In the genomic region with DNA sequence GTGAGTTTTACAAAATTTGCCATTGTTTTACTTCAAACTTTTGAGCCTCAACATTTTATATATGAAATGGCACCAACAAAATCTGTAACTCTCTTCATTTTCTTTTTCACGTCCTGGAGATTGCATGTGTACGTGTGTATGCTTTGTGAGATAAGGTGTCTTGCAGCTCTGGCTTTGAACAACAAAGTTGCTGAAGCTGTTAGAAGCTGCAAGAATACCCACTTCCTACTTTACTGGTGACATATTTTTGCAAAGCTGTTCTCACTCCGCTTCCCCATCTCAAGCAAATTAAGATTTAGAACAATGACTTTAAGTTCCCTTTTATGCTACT, we compare ENCODE assay signal across 7 cellular contexts. TPM values are rescaled to one million over a fixed set of nuclear protein-coding genes. Genes with fewer than 3 reads are reported as not detected.
DNase-seq lines count a peak whose midpoint lies in the region; ATAC-seq and TF ChIP-seq lines count a peak whose summit lies in the region.

No MANE protein-coding gene starts in this region.

- peaks cover 0 to 10% (median 2%) of the 10 kb centered on the region in 9 donors for H3K9me3 Mint-ChIP-seq in naive thymus-derived CD8-positive, alpha-beta T cell

- H3K27ac ChIP-seq in OCI-LY7 (ENCODE audit: low read depth, low read length, poor library complexity, severe bottlenecking) = no peak overlapping the region

- peaks cover 3% of the 10 kb centered on the region for H3K4me1 ChIP-seq in OCI-LY7 (ENCODE audit: insufficient read depth, low read length, poor library complexity, severe bottlenecking)

- H3K4me3 Mint-ChIP-seq in naive thymus-derived CD8-positive, alpha-beta T cell = peak overlapping the region; percentile 63 to 87 (median 75)

- TF ChIP-seq CTCF in OCI-LY7 (conservative IDR thresholded peaks at IDR 0.05; ENCODE audit: low read length) = no peak

- no peak overlapping the region for H3K4me3 ChIP-seq in OCI-LY7 (ENCODE audit: low read depth, low read length, poor library complexity, severe bottlenecking)

- ATAC-seq in GM18867 (IDR thresholded peaks at IDR 0.05; ENCODE audit: unreplicated experiment) (peak; percentile 67), HG02852 (IDR thresholded peaks at IDR 0.05; ENCODE audit: unreplicated experiment) (peak; percentile 55)
- ATAC-seq in naive thymus-derived CD8-positive, alpha-beta T cell = peak; percentile 62 to 74

- no peaks in the 10 kb centered on the region for H3K79me2 ChIP-seq in OCI-LY7 (ENCODE audit: insufficient read depth, low read depth, low read length)

- H3K36me3 Mint-ChIP-seq in naive thymus-derived CD8-positive, alpha-beta T cell = peaks cover 14 to 42% (median 34%) of the 10 kb centered on the region in 3 donors

- POLR2A ChIA-PET in OCI-LY7 (lab: Charles Lee) = interaction anchor here (0.9 kb wide), 1 partner anchor 98 kb away, joined by 3 read pairs; no protein-coding TSS in a partner anchor
- POLR2A ChIA-PET in naive thymus-derived CD8-positive, alpha-beta T cell (lab: Charles Lee) = interaction anchor here (0.6 to 10.2 kb wide), 8 partner anchors 12 to 362 kb away, joined by 3 to 446 read pairs (median 36); a partner anchor contains a TSS

- H3K9me2 ChIP-seq in OCI-LY7 (ENCODE audit: insufficient read depth, low read length) = no peaks in the 10 kb centered on the region

- H3K4me1 Mint-ChIP-seq in naive thymus-derived CD8-positive, alpha-beta T cell = peaks cover 50 to 99% (median 97%) of the 10 kb centered on the region in 4 donors

- BruUV-seq in OCI-LY7 (replicated peaks; lab: Mats Ljungman, UMichigan) = no TSS peak

- H3K36me3 ChIP-seq in OCI-LY7 (ENCODE audit: insufficient read depth, low read length) = no peaks in the 10 kb centered on the region

- H2AFZ ChIP-seq in OCI-LY7 (ENCODE audit: low read length) = 0 out of 2 replicates have a peak overlapping the region, but pooled peaks have one; percentile 38

- no peak overlapping the region for H3K4me2 ChIP-seq in OCI-LY7 (ENCODE audit: low read length)

- intact Hi-C loops in OCI-LY7 (cut with micrococcal nuclease; ENCODE audit: unreplicated experiment) = no loop called here

- H3K27me3 Mint-ChIP-seq in naive thymus-derived CD8-positive, alpha-beta T cell = no peaks in the 10 kb centered on the region

- no peaks in the 10 kb centered on the region for H3K9me3 ChIP-seq in OCI-LY7 (ENCODE audit: low read length)

- CTCF ChIA-PET in OCI-LY7 (lab: Charles Lee; ENCODE audit: unreplicated experiment) = no interaction called here

- no peaks in the 10 kb centered on the region for H4K20me1 ChIP-seq in OCI-LY7 (ENCODE audit: insufficient read depth, low read length)

- no peak for DNase-seq in OCI-LY7 (ENCODE audit: low spot score)
- DNase-seq in naive thymus-derived CD8-positive, alpha-beta T cell = peak in 5 of 10 donors; percentile 66 to 85 (median 70)
- no peak for DNase-seq in NCI-H526 treated with DMSO at 0.1 percent for 48 hours (lab: John Stamatoyannopoulos, UW)
- DNase-seq in cortex of kidney (lab: John Stamatoyannopoulos, UW) = no peak
- DNase-seq in NCI-H345 (lab: John Stamatoyannopoulos, UW) = no peak

- H3K27ac Mint-ChIP-seq in naive thymus-derived CD8-positive, alpha-beta T cell = peak overlapping the region; percentile 90 to 98 (median 95)

RNA-seq across cellular contexts. Expression of a gene that starts 41.8 kb away (rescaled TPM):
- total RNA-seq in OCI-LY7 (2014; rRNA removed; shearing (Covaris generic)) = 0.16 TPM in 1 of 2 replicates, not detected in the other
- total RNA-seq in OCI-LY7 (2022) = not detected in 2 replicates
- total RNA-seq in naive thymus-derived CD8-positive, alpha-beta T cell = 100 to 1,000 TPM; 579 to 642 TPM
- 100 to 1,000 TPM; 181 to 431 (median 312) TPM for polyA plus RNA-seq in naive thymus-derived CD8-positive, alpha-beta T cell

Comparison
In these comparisons a context has a peak if more than half of its experiments do, and no peak if none do; other contexts are left out.
1. RNA of a gene that starts 41.8 kb away (total RNA-seq): 579 to 642 TPM in naive thymus-derived CD8-positive, alpha-beta T cell; 0.16 TPM in OCI-LY7; every median in the first group is over 100 times any median in the second.
2. Peak in every context shown above with its lines, with median percentiles within 50 percentile points of each other: ATAC-seq.